Comparison of ENCODE assay signal across 1 cellular context in genomic region chr18:74806073-74806472, GRCh38.
TF ChIP-seq lines count a peak whose summit lies in the region.

No MANE protein-coding gene starts in this region.

TF ChIP-seq in WTC11, 78 proteins besides CTCF, POLR2A, EP300 and RAD21 (continued from another document):
- TF ChIP-seq ZNF425 (CRISPR knock-in tag; conservative IDR thresholded peaks at IDR 0.05) (no peak), TP53 (CRISPR knock-in tag; IDR thresholded peaks at IDR 0.05) (no peak), TEAD1 (CRISPR knock-in tag; IDR thresholded peaks at IDR 0.05) (no peak)
